Comparison of ENCODE assay signal across 19 cellular contexts in the genomic region with DNA sequence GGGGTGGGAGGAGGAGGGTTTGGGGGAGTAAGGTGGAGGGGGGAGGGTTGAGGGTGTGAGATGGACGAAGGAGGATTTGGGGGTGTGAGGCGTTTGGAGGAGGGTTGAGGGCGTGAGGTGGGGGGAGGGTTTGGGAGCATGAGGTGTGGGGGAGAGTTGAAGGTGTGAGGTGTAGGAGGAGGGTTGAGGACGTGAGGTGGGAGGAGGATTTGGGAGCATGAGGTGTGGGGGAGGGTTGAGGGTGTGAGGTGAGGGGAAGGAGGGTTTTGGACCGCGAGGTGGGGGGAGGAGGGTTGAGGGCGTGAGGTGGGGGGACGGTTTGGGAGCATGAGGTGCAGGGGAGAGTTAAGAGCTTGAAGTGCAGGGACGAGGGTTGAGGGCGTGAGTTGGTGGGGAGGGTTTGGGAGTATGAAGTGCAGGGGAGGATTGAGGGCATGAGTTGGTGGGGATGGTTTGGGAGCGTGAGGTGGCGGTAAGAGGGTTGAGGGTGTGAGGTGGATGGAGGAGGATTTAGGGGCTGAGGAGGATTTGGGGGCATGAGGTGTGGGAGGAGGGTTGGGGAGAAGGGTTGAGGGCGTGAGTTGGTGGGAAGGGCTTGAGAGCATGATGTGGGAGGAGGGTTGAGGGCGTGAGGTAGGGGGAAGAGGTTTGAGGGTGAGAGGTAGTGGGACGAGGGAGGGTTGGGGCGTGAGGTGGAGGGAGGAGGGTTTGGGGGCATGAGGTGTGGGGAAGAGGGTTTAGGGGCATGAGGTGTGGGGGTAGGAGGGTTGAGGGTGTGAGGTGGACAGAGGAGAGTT. TPM values are rescaled to one million over a fixed set of nuclear protein-coding genes. Genes with fewer than 3 reads are reported as not detected.
DNase-seq lines count a peak whose midpoint lies in the region; ATAC-seq and TF ChIP-seq lines count a peak whose summit lies in the region.
"Had no signal": no experiment of that assay in that cellular context is flagged by ENCODE, and none has a peak within 500 bp of the region (broad histone marks: within the 10 kb centered on the region; RNA-seq: fewer than 3 reads in every experiment).

No MANE protein-coding gene starts in this region.

- H3K4me1 ChIP-seq in neuronal stem cell (ENCODE audit: control insufficient read depth in 2 of 2, insufficient read depth in 1 of 2, low read depth in 1 of 2, low read length in 2 of 2), result peaks cover 2 to 5% of the 10 kb centered on the region in 2 donors
- peaks cover 14% of the 10 kb centered on the region for H3K4me1 ChIP-seq in CD4-positive, alpha-beta memory T cell (ENCODE audit: insufficient read depth, low read length)

- CTCF ChIA-PET in HEK293T (lab: Yijun Ruan, JAX), result no interaction called here
- CTCF ChIA-PET in CD4-positive, alpha-beta memory T cell (lab: Charles Lee; ENCODE audit: partially characterized antibody), result interaction anchor here (0.6 to 1.0 kb wide), 2 partner anchors 72 to 73 kb away, joined by 3 read pairs; a partner anchor contains a TSS

- no peak overlapping the region for H3K27ac Mint-ChIP-seq in activated naive CD8-positive, alpha-beta T cell
- no peak overlapping the region for H3K27ac Mint-ChIP-seq in activated naive CD8-positive, alpha-beta T cell treated with anti-CD3 and anti-CD28 coated beads, Interleukin-2, amount 50 U/mL, for 24 hours
- H3K27ac Mint-ChIP-seq in CD4-positive, alpha-beta memory T cell, result peak overlapping the region in 1 of 7 donors; percentile 53

- no peak overlapping the region for H3K23ac ChIP-seq in neuronal stem cell (ENCODE audit: low read depth, low read length, poor library complexity)

- intact Hi-C loops in CD4-positive, alpha-beta memory T cell (cut with micrococcal nuclease), result loop anchor here (2.0 kb wide), 1 partner anchor 73 kb away; a partner anchor contains a TSS

- H3K36me3 Mint-ChIP-seq in activated naive CD8-positive, alpha-beta T cell, result no peaks in the 10 kb centered on the region
- H3K36me3 Mint-ChIP-seq in activated naive CD8-positive, alpha-beta T cell treated with anti-CD3 and anti-CD28 coated beads, Interleukin-2, amount 50 U/mL, for 24 hours (ENCODE audit: low read depth), result peaks cover 2% of the 10 kb centered on the region
- H3K36me3 Mint-ChIP-seq in CD4-positive, alpha-beta memory T cell, result no peaks in the 10 kb centered on the region

- H3K9me3 ChIP-seq in neuronal stem cell (replicated peaks in 1 of 2; ENCODE audit: control insufficient read depth in 2 of 2, insufficient read depth in 1 of 2, low read depth in 1 of 2, low read length in 2 of 2), result no peaks in the 10 kb centered on the region
- no peaks in the 10 kb centered on the region for H3K9me3 ChIP-seq in CD4-positive, alpha-beta memory T cell (ENCODE audit: control insufficient read depth in 1 of 2, low read length in 2 of 2)
- H3K9me3 ChIP-seq: body of pancreas, neutrophil had no signal

- H3K27me3 Mint-ChIP-seq in activated naive CD8-positive, alpha-beta T cell, result peaks cover 17% of the 10 kb centered on the region
- H3K27me3 Mint-ChIP-seq in activated naive CD8-positive, alpha-beta T cell treated with anti-CD3 and anti-CD28 coated beads, Interleukin-2, amount 50 U/mL, for 24 hours, result peaks cover 28% of the 10 kb centered on the region
- H3K27me3 Mint-ChIP-seq in CD4-positive, alpha-beta memory T cell, result peaks cover 20 to 41% of the 10 kb centered on the region in 2 donors

- H2AFZ ChIP-seq in neuronal stem cell (ENCODE audit: low read length), result no peak overlapping the region

- no peaks in the 10 kb centered on the region for H3K9me3 Mint-ChIP-seq in activated naive CD8-positive, alpha-beta T cell (ENCODE audit: low read depth)
- H3K9me3 Mint-ChIP-seq in activated naive CD8-positive, alpha-beta T cell treated with anti-CD3 and anti-CD28 coated beads, Interleukin-2, amount 50 U/mL, for 24 hours, result peaks cover 4% of the 10 kb centered on the region
- peaks cover 0 to 3% (median 0%) of the 10 kb centered on the region in 8 donors for H3K9me3 Mint-ChIP-seq in CD4-positive, alpha-beta memory T cell

- H3K18ac ChIP-seq in neuronal stem cell (ENCODE audit: low read length), result no peak overlapping the region

- H3K4ac ChIP-seq in neuronal stem cell (ENCODE audit: low read length), result no peak overlapping the region

- no peak overlapping the region for H3K14ac ChIP-seq in neuronal stem cell (ENCODE audit: low read length)

- no peak overlapping the region for H4K91ac ChIP-seq in neuronal stem cell (ENCODE audit: low read depth, low read length, poor library complexity)

- no peak overlapping the region for H2BK5ac ChIP-seq in neuronal stem cell (ENCODE audit: low read length)

- no peak overlapping the region for H2BK15ac ChIP-seq in neuronal stem cell (ENCODE audit: low read length)

- peaks cover 11% of the 10 kb centered on the region for H3K4me1 Mint-ChIP-seq in activated naive CD8-positive, alpha-beta T cell (ENCODE audit: low read depth)
- peaks cover 11% of the 10 kb centered on the region for H3K4me1 Mint-ChIP-seq in activated naive CD8-positive, alpha-beta T cell treated with anti-CD3 and anti-CD28 coated beads, Interleukin-2, amount 50 U/mL, for 24 hours
- H3K4me1 Mint-ChIP-seq in CD4-positive, alpha-beta memory T cell, result peaks cover 11 to 16% (median 13%) of the 10 kb centered on the region in 4 donors

- no peaks in the 10 kb centered on the region for H3K79me1 ChIP-seq in neuronal stem cell (ENCODE audit: low read depth, low read length)

- TF ChIP-seq CTCF in coronary artery (IDR thresholded peaks at IDR 0.05) (no peak), GM10266 (IDR thresholded peaks at IDR 0.05; ENCODE audit: control insufficient read depth, insufficient read depth, low read depth, missing control alignments) (no peak)

- 97 to 100% methylated on average over 2 to 16 of the region's 16 CpGs for whole genome bisulfite sequencing in neuronal stem cell (ENCODE audit: extremely low coverage in 2 of 2, insufficient read length in 2 of 2, insufficient replicate concordance in 1 of 2), 2 donors

- POLR2A ChIA-PET in HEK293T (lab: Yijun Ruan, JAX), result no interaction called here
- POLR2A ChIA-PET in CD4-positive, alpha-beta memory T cell (lab: Charles Lee; ENCODE audit: partially characterized antibody), result no interaction called here

- no peak for ATAC-seq in activated naive CD8-positive, alpha-beta T cell treated with anti-CD3 and anti-CD28 coated beads, Interleukin-2, amount 50 U/mL, for 24 hours
- ATAC-seq: activated CD4-positive, alpha-beta T cell treated with anti-CD3 and anti-CD28 coated beads for 36 hours had no signal

- H3K36me3 ChIP-seq in neuronal stem cell (replicated peaks in 1 of 2; ENCODE audit: control insufficient read depth in 2 of 2, insufficient read depth in 2 of 2, low read length in 2 of 2), result no peaks in the 10 kb centered on the region
- H3K36me3 ChIP-seq in CD4-positive, alpha-beta memory T cell (ENCODE audit: insufficient read depth, low read length), result no peaks in the 10 kb centered on the region
- H3K36me3 ChIP-seq: BLaER1 treated with 17β-estradiol and CSF1 and Interleukin-3, amounts not matched to agents 10 nM and 100 nM; neutrophil had no signal

- H3K27me3 ChIP-seq in neuronal stem cell (ENCODE audit: control insufficient read depth in 3 of 3, insufficient read depth in 3 of 3, low read depth in 1 of 3, low read length in 3 of 3), result peaks cover 0 to 15% (median 0%) of the 10 kb centered on the region in 3 experiments
- H3K27me3 ChIP-seq in CD4-positive, alpha-beta memory T cell (ENCODE audit: insufficient read depth, low read length), result no peaks in the 10 kb centered on the region
- H3K27me3 ChIP-seq: BLaER1 treated with 17β-estradiol and CSF1 and Interleukin-3, amounts not matched to agents 10 nM and 100 nM; body of pancreas had no signal

- peak overlapping the region; percentile 20 for H3K4me3 Mint-ChIP-seq in activated naive CD8-positive, alpha-beta T cell
- H3K4me3 Mint-ChIP-seq in activated naive CD8-positive, alpha-beta T cell treated with anti-CD3 and anti-CD28 coated beads, Interleukin-2, amount 50 U/mL, for 24 hours, result no peak overlapping the region
- H3K4me3 Mint-ChIP-seq in CD4-positive, alpha-beta memory T cell, result peak overlapping the region in 3 of 8 donors; percentile 15 to 55 (median 15)

- H2AK5ac ChIP-seq in neuronal stem cell (ENCODE audit: low read depth, low read length), result no peak overlapping the region

- H2BK120ac ChIP-seq in neuronal stem cell (ENCODE audit: low read depth, low read length), result no peak overlapping the region

- H2BK12ac ChIP-seq in neuronal stem cell (ENCODE audit: low read length), result no peak overlapping the region

- no peak overlapping the region for H3K4me2 ChIP-seq in neuronal stem cell (ENCODE audit: insufficient read depth, low read length, poor library complexity, severe bottlenecking)
- H3K4me2 ChIP-seq: BLaER1 treated with 17β-estradiol and CSF1 and Interleukin-3, amounts not matched to agents 10 nM and 100 nM had no signal

- H3K4me3 ChIP-seq in coronary artery (peak overlapping the region; percentile 71), neuronal stem cell (ENCODE audit: low read length in 2 of 2) (peak overlapping the region in 1 of 2 donors; percentile 86)
- H3K4me3 ChIP-seq in CD4-positive, alpha-beta memory T cell (ENCODE audit: low read length in 2 of 2), result no peak overlapping the region
- H3K4me3 ChIP-seq: BLaER1 treated with 17β-estradiol and CSF1 and Interleukin-3, amounts not matched to agents 10 nM and 100 nM had no signal

- H4K8ac ChIP-seq in neuronal stem cell (ENCODE audit: low read depth, low read length), result no peak overlapping the region

- peak overlapping the region; percentile 44 for H3K9ac ChIP-seq in neuronal stem cell (ENCODE audit: low read depth, low read length, poor library complexity)
- H3K9ac ChIP-seq: BLaER1 treated with 17β-estradiol and CSF1 and Interleukin-3, amounts not matched to agents 10 nM and 100 nM had no signal

- H3K27ac ChIP-seq in coronary artery (no peak overlapping the region), neuronal stem cell (replicated peaks; ENCODE audit: low read length) (no peak overlapping the region)
- H3K27ac ChIP-seq in CD4-positive, alpha-beta memory T cell (ENCODE audit: low read depth, low read length), result no peak overlapping the region
- H3K27ac ChIP-seq: BLaER1 treated with 17β-estradiol and CSF1 and Interleukin-3, amounts not matched to agents 10 nM and 100 nM; neutrophil had no signal

- no peak for DNase-seq in activated naive CD8-positive, alpha-beta T cell treated with anti-CD3 and anti-CD28 coated beads, Interleukin-2, amount 50 U/mL, for 24 hours
- no peak for DNase-seq in HEK293T (ENCODE audit: extremely low spot score)
- DNase-seq in coronary artery (ENCODE audit: low spot score), result no peak
- DNase-seq in neuronal stem cell (ENCODE audit: low spot score), result no peak
- no peak for DNase-seq in amniotic stem cell (lab: John Stamatoyannopoulos, UW)
- DNase-seq in CD4-positive, alpha-beta memory T cell, result no peak
- no peak for DNase-seq in GM10266 (ENCODE audit: extremely low spot score)
- DNase-seq: activated CD4-positive, alpha-beta T cell treated with anti-CD3 and anti-CD28 coated beads for 36 hours; foreskin melanocyte; kidney glomerular epithelial cell; midbrain; NCI-H1930; NCI-H226; T-helper 1 cell had no signal

TF ChIP-seq in HEK293T, 16 proteins besides CTCF, POLR2A, EP300 and RAD21 (continues in another document):
- TF ChIP-seq HDGF (IDR thresholded peaks at IDR 0.05; ENCODE audit: borderline replicate concordance) (no peak), L3MBTL2 (conservative IDR thresholded peaks at IDR 0.05) (peak; percentile 55; the same call in 1 of the 2 replicates)

RNA-seq across cellular contexts. Expression of a gene that starts 1.2 kb away (rescaled TPM):
- polyA plus RNA-seq in neuronal stem cell (2013, experiment 1 of 2), result 26.1 TPM
- 27.5 TPM for polyA plus RNA-seq in neuronal stem cell (2013, experiment 2 of 2)
- 1 to 10 TPM; 1.0 to 1.6 TPM for total RNA-seq in CD4-positive, alpha-beta memory T cell
- 1 to 10 TPM; 5.0 to 6.5 TPM for polyA plus RNA-seq in CD4-positive, alpha-beta memory T cell
- total RNA-seq: OCI-LY7 had no signal
